Comparison of ENCODE assay signal across 10 cellular contexts in the genomic region with DNA sequence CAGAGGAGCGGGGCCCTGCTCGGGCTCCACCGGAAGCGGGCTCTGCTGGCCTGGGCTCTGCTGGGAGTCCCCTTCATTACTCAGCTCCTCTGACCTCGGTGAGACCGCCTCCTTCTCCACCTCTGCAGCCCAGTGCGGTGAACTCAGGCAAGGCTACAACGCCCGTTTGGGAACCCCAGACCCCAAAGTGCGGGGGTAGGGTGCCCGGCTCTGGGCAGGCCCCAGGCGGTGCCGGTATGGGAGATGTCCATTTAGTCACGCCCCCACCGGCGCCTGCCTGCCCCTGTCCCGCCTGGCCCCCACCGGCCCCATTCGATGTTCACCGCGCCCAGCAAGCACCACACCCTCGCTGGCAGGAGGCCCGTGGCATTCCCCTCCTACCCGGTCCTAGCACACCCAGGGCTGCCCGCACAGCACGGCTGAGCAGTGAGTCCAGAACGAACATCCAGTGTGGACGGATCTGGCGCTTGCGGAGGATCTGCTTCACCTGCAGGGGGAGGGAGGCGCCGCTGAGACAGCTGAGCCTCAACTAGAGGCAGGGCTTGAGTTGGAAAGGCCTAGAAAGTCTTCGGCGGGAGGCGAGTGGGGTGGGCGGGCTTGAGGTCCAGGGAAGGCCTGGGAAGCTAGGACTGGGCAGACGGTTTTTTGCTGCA. TPM values are rescaled to one million over a fixed set of nuclear protein-coding genes. Genes with fewer than 3 reads are reported as not detected.
DNase-seq lines count a peak whose midpoint lies in the region; ATAC-seq and TF ChIP-seq lines count a peak whose summit lies in the region.
"Had no signal": no experiment of that assay in that cellular context is flagged by ENCODE, and none has a peak within 500 bp of the region (broad histone marks: within the 10 kb centered on the region; RNA-seq: fewer than 3 reads in every experiment).

No MANE protein-coding gene starts in this region.

- peaks cover 47% of the 10 kb centered on the region for H3K36me3 Mint-ChIP-seq in stimulated activated effector memory CD8-positive, alpha-beta T cell treated with anti-CD3 and anti-CD28 coated beads, Interleukin-12 subunit alpha, Interleukin-12 subunit beta, amount 100 ng/mL, for 72 hours

- H3K27ac Mint-ChIP-seq in stimulated activated effector memory CD8-positive, alpha-beta T cell treated with anti-CD3 and anti-CD28 coated beads, Interleukin-12 subunit alpha, Interleukin-12 subunit beta, amount 100 ng/mL, for 72 hours = peak overlapping the region; percentile 83

- no peak for TF ChIP-seq CTCF in HEK293 (tag by site-specific recombination; IDR thresholded peaks at IDR 0.05)
- peak; percentile 30 for TF ChIP-seq CTCF in foreskin keratinocyte (conservative IDR thresholded peaks at IDR 0.05)

- peak overlapping the region; percentile 86 for H3K4me3 Mint-ChIP-seq in stimulated activated effector memory CD8-positive, alpha-beta T cell treated with anti-CD3 and anti-CD28 coated beads, Interleukin-12 subunit alpha, Interleukin-12 subunit beta, amount 100 ng/mL, for 72 hours

- no peaks in the 10 kb centered on the region for H3K27me3 ChIP-seq in foreskin keratinocyte

- H3K4me3 ChIP-seq in HEK293 (ENCODE audit: low read depth, low read length) = no peak overlapping the region

- H3K27ac ChIP-seq in HEK293 (ENCODE audit: extremely low read depth, low read depth, low read length) = no peak overlapping the region
- H3K27ac ChIP-seq in foreskin keratinocyte = no peak overlapping the region

- peak; percentile 24 for ATAC-seq in foreskin keratinocyte
- ATAC-seq in stimulated activated effector memory CD8-positive, alpha-beta T cell treated with anti-CD3 and anti-CD28 coated beads, Interleukin-12 subunit alpha, Interleukin-12 subunit beta, amount 100 ng/mL, for 72 hours = peak; percentile 86

- peaks cover 0 to 44% of the 10 kb centered on the region in 2 experiments; a peak in 1 of 3 replicates for H3K36me3 ChIP-seq in HEK293 (ENCODE audit: control insufficient read depth in 2 of 2, insufficient read depth in 1 of 2, low read length in 2 of 2)

- POLR2A ChIA-PET in HEK293 (lab: Yijun Ruan, JAX) = interaction anchor here (4.4 kb wide), 1 partner anchor 9 kb away, joined by 23 read pairs; the partner anchor contains the start of gene MAP3K6

- H3K9me3 ChIP-seq in HEK293 (ENCODE audit: control insufficient read depth, insufficient read depth, low read depth, low read length) = no peaks in the 10 kb centered on the region

- CTCF ChIA-PET in HEK293 (lab: Yijun Ruan, JAX) = interaction anchor here (0.5 to 7.8 kb wide), 26 partner anchors 10 to 673 kb away, joined by 3 to 84 read pairs (median 6); partner anchors contain the start of genes FCN3, MAP3K6 and SYTL1

- no peaks in the 10 kb centered on the region for H3K9me3 Mint-ChIP-seq in stimulated activated effector memory CD8-positive, alpha-beta T cell treated with anti-CD3 and anti-CD28 coated beads, Interleukin-12 subunit alpha, Interleukin-12 subunit beta, amount 100 ng/mL, for 72 hours

- H3K4me1 ChIP-seq in HEK293 (ENCODE audit: control insufficient read depth, insufficient read depth, low read length) (no peaks in the 10 kb centered on the region), foreskin keratinocyte (no peaks in the 10 kb centered on the region)

- peaks cover 43% of the 10 kb centered on the region for H3K4me1 Mint-ChIP-seq in stimulated activated effector memory CD8-positive, alpha-beta T cell treated with anti-CD3 and anti-CD28 coated beads, Interleukin-12 subunit alpha, Interleukin-12 subunit beta, amount 100 ng/mL, for 72 hours

- peak; percentile 33 for DNase-seq in activated CD4-positive, alpha-beta T cell treated with anti-CD3 and anti-CD28 coated beads, Interleukin-2, amount 50 U/mL, for 1 hour
- DNase-seq in foreskin keratinocyte = peak in 1 of 2 donors; percentile 28
- DNase-seq in stimulated activated effector memory CD8-positive, alpha-beta T cell treated with anti-CD3 and anti-CD28 coated beads, Interleukin-12 subunit alpha, Interleukin-12 subunit beta, amount 100 ng/mL, for 72 hours (ENCODE audit: low spot score in 2 of 2) = peak; percentile 46 to 78
- DNase-seq in cerebellar nuclear complex (lab: John Stamatoyannopoulos, UW) = no peak
- DNase-seq in MV-4-11 (lab: John Stamatoyannopoulos, UW) = no peak
- no peak for DNase-seq in NCI-H2196 (lab: John Stamatoyannopoulos, UW; ENCODE audit: unreplicated experiment)
- DNase-seq: KG1 had no signal

TF ChIP-seq in HEK293, 187 proteins besides CTCF, POLR2A, EP300 and RAD21:
- TF ChIP-seq ZNF548 (tag by site-specific recombination; IDR thresholded peaks at IDR 0.05) = no peak
- no peak for TF ChIP-seq ZNF792 (tag by site-specific recombination; IDR thresholded peaks at IDR 0.05)
- 0 out of 2 replicates have a peak, but pooled peaks have one; percentile 36 for TF ChIP-seq KLF1 (tag by site-specific recombination; IDR thresholded peaks at IDR 0.05)
- TF ChIP-seq ZNF768 (tag by site-specific recombination; IDR thresholded peaks at IDR 0.05) = no peak
- no peak for TF ChIP-seq ZNF585B (tag by site-specific recombination; IDR thresholded peaks at IDR 0.05)
- TF ChIP-seq ZNF654 (tag by site-specific recombination; IDR thresholded peaks at IDR 0.05; ENCODE audit: low read depth) = no peak
- TF ChIP-seq ZNF248 (tag by site-specific recombination; IDR thresholded peaks at IDR 0.05) = no peak
- no peak for TF ChIP-seq ZNF747 (tag by site-specific recombination; IDR thresholded peaks at IDR 0.05)
- peak; percentile 66 for TF ChIP-seq ZNF600 (tag by site-specific recombination; IDR thresholded peaks at IDR 0.05)
- TF ChIP-seq ZNF580 (tag by site-specific recombination; IDR thresholded peaks at IDR 0.05) = no peak
- TF ChIP-seq ZNF366 (tag by site-specific recombination; conservative IDR thresholded peaks at IDR 0.05) = no peak
- TF ChIP-seq, protein P1, sequence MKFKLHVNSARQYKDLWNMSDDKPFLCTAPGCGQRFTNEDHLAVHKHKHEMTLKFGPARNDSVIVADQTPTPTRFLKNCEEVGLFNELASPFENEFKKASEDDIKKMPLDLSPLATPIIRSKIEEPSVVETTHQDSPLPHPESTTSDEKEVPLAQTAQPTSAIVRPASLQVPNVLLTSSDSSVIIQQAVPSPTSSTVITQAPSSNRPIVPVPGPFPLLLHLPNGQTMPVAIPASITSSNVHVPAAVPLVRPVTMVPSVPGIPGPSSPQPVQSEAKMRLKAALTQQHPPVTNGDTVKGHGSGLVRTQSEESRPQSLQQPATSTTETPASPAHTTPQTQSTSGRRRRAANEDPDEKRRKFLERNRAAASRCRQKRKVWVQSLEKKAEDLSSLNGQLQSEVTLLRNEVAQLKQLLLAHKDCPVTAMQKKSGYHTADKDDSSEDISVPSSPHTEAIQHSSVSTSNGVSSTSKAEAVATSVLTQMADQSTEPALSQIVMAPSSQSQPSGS (tag by site-specific recombination; IDR thresholded peaks at IDR 0.05; ENCODE audit: low read depth) = no peak
- TF ChIP-seq, protein P2, sequence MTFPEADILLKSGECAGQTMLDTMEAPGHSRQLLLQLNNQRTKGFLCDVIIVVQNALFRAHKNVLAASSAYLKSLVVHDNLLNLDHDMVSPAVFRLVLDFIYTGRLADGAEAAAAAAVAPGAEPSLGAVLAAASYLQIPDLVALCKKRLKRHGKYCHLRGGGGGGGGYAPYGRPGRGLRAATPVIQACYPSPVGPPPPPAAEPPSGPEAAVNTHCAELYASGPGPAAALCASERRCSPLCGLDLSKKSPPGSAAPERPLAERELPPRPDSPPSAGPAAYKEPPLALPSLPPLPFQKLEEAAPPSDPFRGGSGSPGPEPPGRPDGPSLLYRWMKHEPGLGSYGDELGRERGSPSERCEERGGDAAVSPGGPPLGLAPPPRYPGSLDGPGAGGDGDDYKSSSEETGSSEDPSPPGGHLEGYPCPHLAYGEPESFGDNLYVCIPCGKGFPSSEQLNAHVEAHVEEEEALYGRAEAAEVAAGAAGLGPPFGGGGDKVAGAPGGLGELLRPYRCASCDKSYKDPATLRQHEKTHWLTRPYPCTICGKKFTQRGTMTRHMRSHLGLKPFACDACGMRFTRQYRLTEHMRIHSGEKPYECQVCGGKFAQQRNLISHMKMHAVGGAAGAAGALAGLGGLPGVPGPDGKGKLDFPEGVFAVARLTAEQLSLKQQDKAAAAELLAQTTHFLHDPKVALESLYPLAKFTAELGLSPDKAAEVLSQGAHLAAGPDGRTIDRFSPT (tag by site-specific recombination; IDR thresholded peaks at IDR 0.05) = no peak

RNA-seq across cellular contexts. Expression of gene MAP3K6, which starts 10.0 kb away (rescaled TPM):
- 43.3 and 44.7 TPM in 2 replicates for total RNA-seq in foreskin keratinocyte
- polyA plus RNA-seq in foreskin keratinocyte = 41.0 and 44.0 TPM in 2 replicates

RNA-seq across cellular contexts. Expression of gene SYTL1, which starts 14.9 kb away (rescaled TPM):
- 42.3 and 49.3 TPM in 2 replicates for total RNA-seq in foreskin keratinocyte
- 49.6 and 62.4 TPM in 2 replicates for polyA plus RNA-seq in foreskin keratinocyte

RNA-seq across cellular contexts. Expression of gene FCN3, which starts 17.9 kb away (rescaled TPM):
- total RNA-seq in foreskin keratinocyte = not detected in 2 replicates
- polyA plus RNA-seq in foreskin keratinocyte = 0.11 and 0.12 TPM in 2 replicates
- total RNA-seq: glomerular endothelial cell, osteoblast had no signal

RNA-seq across cellular contexts. Expression of gene CD164L2, which starts 26.4 kb away (rescaled TPM):
- total RNA-seq in foreskin keratinocyte = 1.7 and 2.7 TPM in 2 replicates
- 3.2 and 4.5 TPM in 2 replicates for polyA plus RNA-seq in foreskin keratinocyte
- total RNA-seq: glomerular endothelial cell, osteoblast had no signal

RNA-seq across cellular contexts. Expression of gene TMEM222, which starts 34.8 kb away (rescaled TPM):
- 31.5 and 34.6 TPM in 2 replicates for total RNA-seq in foreskin keratinocyte
- polyA plus RNA-seq in foreskin keratinocyte = 44.0 and 50.2 TPM in 2 replicates

Comparison
In these comparisons a context has a peak if more than half of its experiments do, and no peak if none do; other contexts are left out.
1. DNase-seq: peak in activated CD4-positive, alpha-beta T cell treated with anti-CD3 and anti-CD28 coated beads, Interleukin-2, amount 50 U/mL, for 1 hour (single experiment) and stimulated activated effector memory CD8-positive, alpha-beta T cell treated with anti-CD3 and anti-CD28 coated beads, Interleukin-12 subunit alpha, Interleukin-12 subunit beta, amount 100 ng/mL, for 72 hours (2 of 2); none in cerebellar nuclear complex (0 of 2), MV-4-11 (single experiment) and NCI-H2196 (single experiment).